In genomic region chr13:112132142-112132541, GRCh38 we compare ENCODE assay signal across 19 cellular contexts.
"Had no signal": no experiment of that assay in that cellular context is flagged by ENCODE, and none has a peak within 500 bp of the region (broad histone marks: within the 10 kb centered on the region; RNA-seq: fewer than 3 reads in every experiment).

No MANE protein-coding gene starts in this region.

- H3K4me3 ChIP-seq: adrenal gland, breast epithelium, gastrocnemius medialis, mucosa of descending colon, ovary, psoas muscle, upper lobe of left lung had no signal

- H3K9me3 ChIP-seq: adrenal gland, breast epithelium, gastrocnemius medialis, mucosa of descending colon, ovary, psoas muscle, upper lobe of left lung had no signal

- H3K36me3 ChIP-seq: adrenal gland, breast epithelium, gastrocnemius medialis, ovary, upper lobe of left lung, WERI-Rb-1 had no signal

- H3K27me3 ChIP-seq: adrenal gland, ovary, upper lobe of left lung had no signal

- H3K27ac ChIP-seq: adrenal gland, breast epithelium, gastrocnemius medialis, ovary, psoas muscle, upper lobe of left lung, WERI-Rb-1 had no signal

- ATAC-seq: activated naive CD4-positive, alpha-beta T cell treated with anti-CD3 and anti-CD28 coated beads, Interleukin-2, amount 50 U/mL, for 72 hours; activated T-cell treated with anti-CD3 and anti-CD28 coated beads, Interleukin-2, amount 50 U/mL, for 72 hours; gastrocnemius medialis; psoas muscle; right cardiac atrium; stimulated activated naive CD8-positive, alpha-beta T cell treated with anti-CD3 and anti-CD28 coated beads, Interleukin-15, amount 100 ng/mL, for 72 hours had no signal

- DNase-seq: activated CD4-positive, alpha-beta T cell treated with anti-CD3 and anti-CD28 coated beads for 1 hour; activated gamma-delta T cell treated with Interleukin-2 at 50 U/mL for 16 hours; activated T-cell treated with anti-CD3 and anti-CD28 coated beads, Interleukin-2, amount 50 U/mL, for 72 hours; adrenal gland; cerebellar nuclear complex; effector CD4-positive, alpha-beta T cell; gastrocnemius medialis; immature natural killer cell; mesenchymal stem cell; naive B cell; ovary; psoas muscle; right cardiac atrium; stimulated activated naive CD8-positive, alpha-beta T cell treated with anti-CD3 and anti-CD28 coated beads, Interleukin-15, amount 100 ng/mL, for 72 hours had no signal

- H3K4me1 ChIP-seq: adrenal gland, breast epithelium, gastrocnemius medialis, psoas muscle had no signal
